1 cellular context compared by ENCODE assay signal in the genomic region with DNA sequence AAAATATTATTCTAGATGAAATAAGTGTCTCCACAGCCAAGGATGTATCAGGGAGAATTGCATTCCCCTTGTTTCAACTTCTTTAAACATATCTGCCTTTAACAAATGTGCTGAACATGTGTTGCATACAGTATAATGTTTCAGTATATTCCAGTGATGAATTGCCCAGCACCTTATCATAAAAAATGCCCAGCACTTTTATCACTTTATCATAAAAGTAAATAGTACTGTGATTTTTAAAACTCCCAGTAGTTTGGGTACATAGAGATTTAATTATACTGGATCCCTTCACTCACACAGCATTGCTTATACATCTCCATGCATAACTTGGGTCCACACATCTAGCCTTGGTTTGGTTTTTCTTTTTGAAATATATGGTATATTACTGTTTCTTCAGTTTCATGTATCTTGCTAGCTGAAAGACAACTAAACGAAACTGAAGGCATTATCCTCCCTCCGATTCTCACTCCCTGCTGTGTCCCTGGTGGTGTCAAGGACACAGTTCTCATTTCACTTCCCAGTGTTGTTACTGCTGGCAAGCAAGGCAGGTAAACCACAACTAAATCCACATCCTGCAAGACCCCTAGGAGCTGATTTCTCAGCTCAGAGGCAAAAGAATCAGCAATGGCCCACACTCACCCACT.
TF ChIP-seq lines count a peak whose summit lies in the region.

No MANE protein-coding gene starts in this region.

TF ChIP-seq in GM23338, 12 proteins besides CTCF, POLR2A, EP300 and RAD21 (continued from another document):
- TF ChIP-seq, protein P1, sequence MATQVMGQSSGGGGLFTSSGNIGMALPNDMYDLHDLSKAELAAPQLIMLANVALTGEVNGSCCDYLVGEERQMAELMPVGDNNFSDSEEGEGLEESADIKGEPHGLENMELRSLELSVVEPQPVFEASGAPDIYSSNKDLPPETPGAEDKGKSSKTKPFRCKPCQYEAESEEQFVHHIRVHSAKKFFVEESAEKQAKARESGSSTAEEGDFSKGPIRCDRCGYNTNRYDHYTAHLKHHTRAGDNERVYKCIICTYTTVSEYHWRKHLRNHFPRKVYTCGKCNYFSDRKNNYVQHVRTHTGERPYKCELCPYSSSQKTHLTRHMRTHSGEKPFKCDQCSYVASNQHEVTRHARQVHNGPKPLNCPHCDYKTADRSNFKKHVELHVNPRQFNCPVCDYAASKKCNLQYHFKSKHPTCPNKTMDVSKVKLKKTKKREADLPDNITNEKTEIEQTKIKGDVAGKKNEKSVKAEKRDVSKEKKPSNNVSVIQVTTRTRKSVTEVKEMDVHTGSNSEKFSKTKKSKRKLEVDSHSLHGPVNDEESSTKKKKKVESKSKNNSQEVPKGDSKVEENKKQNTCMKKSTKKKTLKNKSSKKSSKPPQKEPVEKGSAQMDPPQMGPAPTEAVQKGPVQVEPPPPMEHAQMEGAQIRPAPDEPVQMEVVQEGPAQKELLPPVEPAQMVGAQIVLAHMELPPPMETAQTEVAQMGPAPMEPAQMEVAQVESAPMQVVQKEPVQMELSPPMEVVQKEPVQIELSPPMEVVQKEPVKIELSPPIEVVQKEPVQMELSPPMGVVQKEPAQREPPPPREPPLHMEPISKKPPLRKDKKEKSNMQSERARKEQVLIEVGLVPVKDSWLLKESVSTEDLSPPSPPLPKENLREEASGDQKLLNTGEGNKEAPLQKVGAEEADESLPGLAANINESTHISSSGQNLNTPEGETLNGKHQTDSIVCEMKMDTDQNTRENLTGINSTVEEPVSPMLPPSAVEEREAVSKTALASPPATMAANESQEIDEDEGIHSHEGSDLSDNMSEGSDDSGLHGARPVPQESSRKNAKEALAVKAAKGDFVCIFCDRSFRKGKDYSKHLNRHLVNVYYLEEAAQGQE (IDR thresholded peaks at IDR 0.05; ENCODE audit: unreplicated experiment), result no peak
- TF ChIP-seq, protein P2, sequence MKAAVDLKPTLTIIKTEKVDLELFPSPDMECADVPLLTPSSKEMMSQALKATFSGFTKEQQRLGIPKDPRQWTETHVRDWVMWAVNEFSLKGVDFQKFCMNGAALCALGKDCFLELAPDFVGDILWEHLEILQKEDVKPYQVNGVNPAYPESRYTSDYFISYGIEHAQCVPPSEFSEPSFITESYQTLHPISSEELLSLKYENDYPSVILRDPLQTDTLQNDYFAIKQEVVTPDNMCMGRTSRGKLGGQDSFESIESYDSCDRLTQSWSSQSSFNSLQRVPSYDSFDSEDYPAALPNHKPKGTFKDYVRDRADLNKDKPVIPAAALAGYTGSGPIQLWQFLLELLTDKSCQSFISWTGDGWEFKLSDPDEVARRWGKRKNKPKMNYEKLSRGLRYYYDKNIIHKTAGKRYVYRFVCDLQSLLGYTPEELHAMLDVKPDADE (IDR thresholded peaks at IDR 0.05), result no peak
- TF ChIP-seq NANOG (IDR thresholded peaks at IDR 0.05; ENCODE audit: borderline replicate concordance), result no peak
- no peak for TF ChIP-seq ZNF114 (CRISPR knock-in tag; IDR thresholded peaks at IDR 0.05)
- TF ChIP-seq, protein P3, sequence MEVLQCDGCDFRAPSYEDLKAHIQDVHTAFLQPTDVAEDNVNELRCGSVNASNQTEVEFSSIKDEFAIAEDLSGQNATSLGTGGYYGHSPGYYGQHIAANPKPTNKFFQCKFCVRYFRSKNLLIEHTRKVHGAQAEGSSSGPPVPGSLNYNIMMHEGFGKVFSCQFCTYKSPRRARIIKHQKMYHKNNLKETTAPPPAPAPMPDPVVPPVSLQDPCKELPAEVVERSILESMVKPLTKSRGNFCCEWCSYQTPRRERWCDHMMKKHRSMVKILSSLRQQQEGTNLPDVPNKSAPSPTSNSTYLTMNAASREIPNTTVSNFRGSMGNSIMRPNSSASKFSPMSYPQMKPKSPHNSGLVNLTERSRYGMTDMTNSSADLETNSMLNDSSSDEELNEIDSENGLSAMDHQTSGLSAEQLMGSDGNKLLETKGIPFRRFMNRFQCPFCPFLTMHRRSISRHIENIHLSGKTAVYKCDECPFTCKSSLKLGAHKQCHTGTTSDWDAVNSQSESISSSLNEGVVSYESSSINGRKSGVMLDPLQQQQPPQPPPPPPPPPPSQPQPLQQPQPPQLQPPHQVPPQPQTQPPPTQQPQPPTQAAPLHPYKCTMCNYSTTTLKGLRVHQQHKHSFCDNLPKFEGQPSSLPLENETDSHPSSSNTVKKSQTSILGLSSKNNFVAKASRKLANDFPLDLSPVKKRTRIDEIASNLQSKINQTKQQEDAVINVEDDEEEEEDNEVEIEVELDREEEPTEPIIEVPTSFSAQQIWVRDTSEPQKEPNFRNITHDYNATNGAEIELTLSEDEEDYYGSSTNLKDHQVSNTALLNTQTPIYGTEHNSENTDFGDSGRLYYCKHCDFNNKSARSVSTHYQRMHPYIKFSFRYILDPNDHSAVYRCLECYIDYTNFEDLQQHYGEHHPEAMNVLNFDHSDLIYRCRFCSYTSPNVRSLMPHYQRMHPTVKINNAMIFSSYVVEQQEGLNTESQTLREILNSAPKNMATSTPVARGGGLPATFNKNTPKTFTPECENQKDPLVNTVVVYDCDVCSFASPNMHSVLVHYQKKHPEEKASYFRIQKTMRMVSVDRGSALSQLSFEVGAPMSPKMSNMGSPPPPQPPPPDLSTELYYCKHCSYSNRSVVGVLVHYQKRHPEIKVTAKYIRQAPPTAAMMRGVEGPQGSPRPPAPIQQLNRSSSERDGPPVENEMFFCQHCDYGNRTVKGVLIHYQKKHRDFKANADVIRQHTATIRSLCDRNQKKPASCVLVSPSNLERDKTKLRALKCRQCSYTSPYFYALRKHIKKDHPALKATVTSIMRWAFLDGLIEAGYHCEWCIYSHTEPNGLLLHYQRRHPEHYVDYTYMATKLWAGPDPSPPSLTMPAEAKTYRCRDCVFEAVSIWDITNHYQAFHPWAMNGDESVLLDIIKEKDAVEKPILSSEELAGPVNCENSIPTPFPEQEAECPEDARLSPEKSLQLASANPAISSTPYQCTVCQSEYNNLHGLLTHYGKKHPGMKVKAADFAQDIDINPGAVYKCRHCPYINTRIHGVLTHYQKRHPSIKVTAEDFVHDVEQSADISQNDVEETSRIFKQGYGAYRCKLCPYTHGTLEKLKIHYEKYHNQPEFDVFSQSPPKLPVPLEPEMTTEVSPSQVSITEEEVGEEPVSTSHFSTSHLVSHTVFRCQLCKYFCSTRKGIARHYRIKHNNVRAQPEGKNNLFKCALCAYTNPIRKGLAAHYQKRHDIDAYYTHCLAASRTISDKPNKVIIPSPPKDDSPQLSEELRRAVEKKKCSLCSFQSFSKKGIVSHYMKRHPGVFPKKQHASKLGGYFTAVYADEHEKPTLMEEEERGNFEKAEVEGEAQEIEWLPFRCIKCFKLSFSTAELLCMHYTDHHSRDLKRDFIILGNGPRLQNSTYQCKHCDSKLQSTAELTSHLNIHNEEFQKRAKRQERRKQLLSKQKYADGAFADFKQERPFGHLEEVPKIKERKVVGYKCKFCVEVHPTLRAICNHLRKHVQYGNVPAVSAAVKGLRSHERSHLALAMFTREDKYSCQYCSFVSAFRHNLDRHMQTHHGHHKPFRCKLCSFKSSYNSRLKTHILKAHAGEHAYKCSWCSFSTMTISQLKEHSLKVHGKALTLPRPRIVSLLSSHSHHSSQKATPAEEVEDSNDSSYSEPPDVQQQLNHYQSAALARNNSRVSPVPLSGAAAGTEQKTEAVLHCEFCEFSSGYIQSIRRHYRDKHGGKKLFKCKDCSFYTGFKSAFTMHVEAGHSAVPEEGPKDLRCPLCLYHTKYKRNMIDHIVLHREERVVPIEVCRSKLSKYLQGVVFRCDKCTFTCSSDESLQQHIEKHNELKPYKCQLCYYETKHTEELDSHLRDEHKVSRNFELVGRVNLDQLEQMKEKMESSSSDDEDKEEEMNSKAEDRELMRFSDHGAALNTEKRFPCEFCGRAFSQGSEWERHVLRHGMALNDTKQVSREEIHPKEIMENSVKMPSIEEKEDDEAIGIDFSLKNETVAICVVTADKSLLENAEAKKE (CRISPR knock-in tag; IDR thresholded peaks at IDR 0.05), result no peak
- no peak for TF ChIP-seq STAT1 (IDR thresholded peaks at IDR 0.05; ENCODE audit: unreplicated experiment)
- no peak for TF ChIP-seq EZH2 (IDR thresholded peaks at IDR 0.05; ENCODE audit: low read depth, unreplicated experiment)
TF ChIP-seq in GM23338: peak in this region for 0.
